ENCODE assay signal across 19 cellular contexts in genomic region chr20:10537850-10538480, GRCh38.
DNase-seq lines count a peak whose midpoint lies in the region; ATAC-seq and TF ChIP-seq lines count a peak whose summit lies in the region.
"Had no signal": no experiment of that assay in that cellular context is flagged by ENCODE, and none has a peak within 500 bp of the region (broad histone marks: within the 10 kb centered on the region; RNA-seq: fewer than 3 reads in every experiment).

No MANE protein-coding gene starts in this region.

- H3K79me1 ChIP-seq in H9 (ENCODE audit: insufficient read depth, low read depth, low read length, poor library complexity, severe bottlenecking): no peaks in the 10 kb centered on the region

- H3K23ac ChIP-seq in H9 (ENCODE audit: insufficient read length, low read depth, low read length): no peak overlapping the region

- H3K4me3 ChIP-seq in astrocyte of the spinal cord (ENCODE audit: low read depth, low read length): no peak overlapping the region
- H3K4me3 ChIP-seq: lung had no signal

- H2BK12ac ChIP-seq in H9 (ENCODE audit: insufficient read length, low read depth, low read length): no peak overlapping the region

- no peak overlapping the region for H2BK15ac ChIP-seq in H9 (ENCODE audit: low read depth, low read length)

- no peak overlapping the region for H3T11ph ChIP-seq in H9 (ENCODE audit: low read length)

- no peaks in the 10 kb centered on the region for H4K20me1 ChIP-seq in H9 (ENCODE audit: control insufficient read depth, insufficient read depth, insufficient read length)

- in situ Hi-C loops in astrocyte of the spinal cord (cut with HindIII; ENCODE audit: low sequenced_read_pairs): no loop called here

- no peaks in the 10 kb centered on the region for H3K27me3 ChIP-seq in H9 (ENCODE audit: insufficient read depth, low read length)

- H3K18ac ChIP-seq in H9 (ENCODE audit: insufficient read length, low read depth, low read length): no peak overlapping the region

- H3K14ac ChIP-seq in H9 (ENCODE audit: insufficient read depth, low read length): no peak overlapping the region

- no peaks in the 10 kb centered on the region for H3K79me2 ChIP-seq in H9 (ENCODE audit: insufficient read depth, low read length)

- H2BK5ac ChIP-seq in H9 (ENCODE audit: insufficient read length, low read length): no peak overlapping the region

- H3K4me3 Mint-ChIP-seq in activated CD4-positive, alpha-beta memory T cell treated with anti-CD3 and anti-CD28 coated beads for 36 hours: no peak overlapping the region
- no peak overlapping the region for H3K4me3 Mint-ChIP-seq in H9
- H3K4me3 Mint-ChIP-seq: activated naive CD8-positive, alpha-beta T cell treated with anti-CD3 and anti-CD28 coated beads for 36 hours; central memory CD8-positive, alpha-beta T cell; naive thymus-derived CD8-positive, alpha-beta T cell had no signal

- no peak overlapping the region for H4K8ac ChIP-seq in H9 (replicated peaks; ENCODE audit: insufficient read length, low read depth, low read length)

- TF ChIP-seq CTCF in astrocyte of the spinal cord (IDR thresholded peaks at IDR 0.05; ENCODE audit: low read depth, low read length) (no peak), H9 (conservative IDR thresholded peaks at IDR 0.05) (no peak)

- DNase-seq in AG08395 (ENCODE audit: low spot score) (peak; percentile 29), LHCN-M2 (ENCODE audit: low read depth) (peak; percentile 43), astrocyte of the spinal cord (ENCODE audit: low read depth, low spot score) (peak; percentile 73), kidney tubule cell (ENCODE audit: low spot score) (peak; percentile 61), H9 (no peak), NCI-H1417 (lab: John Stamatoyannopoulos, UW) (no peak)
- no peak for DNase-seq in activated CD4-positive, alpha-beta memory T cell treated with anti-CD3 and anti-CD28 coated beads for 36 hours
- DNase-seq: activated CD4-positive, alpha-beta T cell treated with anti-CD3 and anti-CD28 coated beads, Interleukin-2, amount 50 U/mL, for 1 hour; activated naive CD8-positive, alpha-beta T cell treated with anti-CD3 and anti-CD28 coated beads for 36 hours; activated T-cell treated with anti-CD3 and anti-CD28 coated beads, Interleukin-2, amount 50 U/mL, for 1 hour; Caco-2; GF-D8; Karpas-422; naive thymus-derived CD8-positive, alpha-beta T cell; NCI-H1694 treated with DMSO at 0.1 percent for 48 hours; stimulated activated naive CD4-positive, alpha-beta T cell treated with Interleukin-2 at 50 U/mL for 16 hours had no signal

- H3K4me1 Mint-ChIP-seq in activated CD4-positive, alpha-beta memory T cell treated with anti-CD3 and anti-CD28 coated beads for 36 hours (ENCODE audit: low read depth): peaks cover 12% of the 10 kb centered on the region
- H3K4me1 Mint-ChIP-seq in H9: peaks cover 22 to 32% of the 10 kb centered on the region in 2 experiments

- H3K56ac ChIP-seq in H9 (ENCODE audit: insufficient read length, low read depth, low read length): no peak overlapping the region

- H3K4me2 ChIP-seq in H9 (ENCODE audit: insufficient read depth, insufficient read length, low read length): no peak overlapping the region

- H3K9ac ChIP-seq in H9 (ENCODE audit: extremely low read depth, insufficient read length, low read length): no peak overlapping the region

- CTCF ChIA-PET in activated CD4-positive, alpha-beta memory T cell treated with anti-CD3 and anti-CD28 coated beads for 36 hours (lab: Charles Lee): interaction anchor here (2.3 kb wide), 1 partner anchor 222 kb away, joined by 12 read pairs; no protein-coding TSS in a partner anchor

- no peak overlapping the region for H3K27ac ChIP-seq in H9 (ENCODE audit: insufficient read length, low read depth, low read length)

- no CpG with 5 or more reads among the region's 2 CpGs for WGBS in H9 (ENCODE audit: extremely low coverage, insufficient read length, low lambda C conversion rate)

- no peak for ATAC-seq in HG02610 (IDR thresholded peaks at IDR 0.05; ENCODE audit: unreplicated experiment)
- ATAC-seq: naive thymus-derived CD8-positive, alpha-beta T cell had no signal

- no peak overlapping the region for H3K4ac ChIP-seq in H9 (ENCODE audit: low read depth, low read length)

- no peak overlapping the region for H2AK5ac ChIP-seq in H9 (ENCODE audit: insufficient read length, low read length)

- no peaks in the 10 kb centered on the region for H3K27me3 Mint-ChIP-seq in activated CD4-positive, alpha-beta memory T cell treated with anti-CD3 and anti-CD28 coated beads for 36 hours
- H3K27me3 Mint-ChIP-seq in H9 (ENCODE audit: low read depth): no peaks in the 10 kb centered on the region
- H3K27me3 Mint-ChIP-seq: activated naive CD8-positive, alpha-beta T cell treated with anti-CD3 and anti-CD28 coated beads for 36 hours; central memory CD8-positive, alpha-beta T cell; naive thymus-derived CD8-positive, alpha-beta T cell had no signal

- H3K9me3 ChIP-seq in H9 (ENCODE audit: control insufficient read depth, low read depth, low read length): no peaks in the 10 kb centered on the region
- H3K9me3 ChIP-seq: Caco-2 had no signal

- H3K23me2 ChIP-seq in H9 (ENCODE audit: insufficient read length, low read depth, low read length, poor library complexity, severe bottlenecking): no peaks in the 10 kb centered on the region

- no peak overlapping the region for H2BK20ac ChIP-seq in H9 (ENCODE audit: low read depth, low read length, poor library complexity, severe bottlenecking)

- intact Hi-C loops in activated CD4-positive, alpha-beta memory T cell treated with anti-CD3 and anti-CD28 coated beads for 36 hours (cut with micrococcal nuclease): no loop called here

- no peak overlapping the region for H4K5ac ChIP-seq in H9 (ENCODE audit: insufficient read length, low read depth, low read length)

- H2AFZ ChIP-seq in H9 (ENCODE audit: low read length): no peak overlapping the region

- no peaks in the 10 kb centered on the region for H3K36me3 Mint-ChIP-seq in activated CD4-positive, alpha-beta memory T cell treated with anti-CD3 and anti-CD28 coated beads for 36 hours
- H3K36me3 Mint-ChIP-seq in H9 (ENCODE audit: insufficient read depth in 1 of 3, low read depth in 3 of 3): peaks cover 0 to 2% (median 0%) of the 10 kb centered on the region in 3 experiments; a peak in 2 of 7 replicates

- POLR2A ChIA-PET in activated CD4-positive, alpha-beta memory T cell treated with anti-CD3 and anti-CD28 coated beads for 36 hours (lab: Charles Lee): no interaction called here

- H2BK120ac ChIP-seq in H9 (ENCODE audit: low read depth, low read length, poor library complexity, severe bottlenecking): no peak overlapping the region

- no peaks in the 10 kb centered on the region for H3K9me3 Mint-ChIP-seq in activated CD4-positive, alpha-beta memory T cell treated with anti-CD3 and anti-CD28 coated beads for 36 hours
- H3K9me3 Mint-ChIP-seq in H9: no peaks in the 10 kb centered on the region
- H3K9me3 Mint-ChIP-seq: activated naive CD8-positive, alpha-beta T cell treated with anti-CD3 and anti-CD28 coated beads for 36 hours; central memory CD8-positive, alpha-beta T cell; naive thymus-derived CD8-positive, alpha-beta T cell had no signal

- H3K27ac Mint-ChIP-seq in activated CD4-positive, alpha-beta memory T cell treated with anti-CD3 and anti-CD28 coated beads for 36 hours: no peak overlapping the region
- H3K27ac Mint-ChIP-seq in H9: 0 out of 7 replicates have a peak overlapping the region, but pooled peaks of 1 of the 3 experiments have one; percentile 45
- H3K27ac Mint-ChIP-seq: activated naive CD8-positive, alpha-beta T cell treated with anti-CD3 and anti-CD28 coated beads for 36 hours had no signal

- H3K4me1 ChIP-seq in H9 (ENCODE audit: insufficient read depth, low read length): peaks cover 7% of the 10 kb centered on the region; the same call in 1 of the 2 replicates

- no peak overlapping the region for H4K91ac ChIP-seq in H9 (ENCODE audit: insufficient read length, low read depth, low read length)

Comparison
In these comparisons a context has a peak if more than half of its experiments do, and no peak if none do; other contexts are left out.
1. DNase-seq: peak in AG08395 (single experiment), LHCN-M2 (single experiment), astrocyte of the spinal cord (single experiment) and kidney tubule cell (single experiment); none in activated CD4-positive, alpha-beta memory T cell treated with anti-CD3 and anti-CD28 coated beads for 36 hours (single experiment), H9 (single experiment) and NCI-H1417 (0 of 3).